ENCODE assay signal across 8 cellular contexts in genomic region chr14:100065942-100066574, GRCh38. TPM values are rescaled to one million over a fixed set of nuclear protein-coding genes. Genes with fewer than 3 reads are reported as not detected.
DNase-seq lines count a peak whose midpoint lies in the region; ATAC-seq and TF ChIP-seq lines count a peak whose summit lies in the region.

No MANE protein-coding gene starts in this region.

- peaks cover 56% of the 10 kb centered on the region for H3K36me3 Mint-ChIP-seq in CD8-positive, alpha-beta T cell
- peaks cover 6% of the 10 kb centered on the region for H3K36me3 Mint-ChIP-seq in activated naive CD8-positive, alpha-beta T cell

- H3K4me1 Mint-ChIP-seq in CD8-positive, alpha-beta T cell (ENCODE audit: low read depth): peaks cover 83% of the 10 kb centered on the region
- H3K4me1 Mint-ChIP-seq in activated naive CD8-positive, alpha-beta T cell (ENCODE audit: low read depth): peaks cover 93% of the 10 kb centered on the region

- no peak overlapping the region for H3K9ac ChIP-seq in SK-N-SH

- no peak for TF ChIP-seq RAD21 in SK-N-SH (IDR thresholded peaks at IDR 0.05; ENCODE audit: low read length)

- peaks cover 58% of the 10 kb centered on the region for H3K4me1 ChIP-seq in CD8-positive, alpha-beta T cell (ENCODE audit: insufficient read depth, low read length)
- peaks cover 0 to 10% of the 10 kb centered on the region in 2 experiments; a peak in 1 of 4 replicates for H3K4me1 ChIP-seq in SK-N-SH (ENCODE audit: control insufficient read depth in 1 of 2, insufficient read depth in 2 of 2, low read depth in 1 of 2, low read length in 1 of 2)

- H3K9me3 ChIP-seq in CD8-positive, alpha-beta T cell (ENCODE audit: low read length): no peaks in the 10 kb centered on the region
- no peaks in the 10 kb centered on the region for H3K9me3 ChIP-seq in SK-N-SH

- peak overlapping the region; percentile 99 for H3K27ac Mint-ChIP-seq in CD8-positive, alpha-beta T cell
- peak overlapping the region; percentile 100 for H3K27ac Mint-ChIP-seq in activated naive CD8-positive, alpha-beta T cell

- peak; percentile 62 to 85 (median 75) for DNase-seq in CD8-positive, alpha-beta T cell
- no peak for DNase-seq in SK-N-SH
- no peak for DNase-seq in DMS 273 (lab: John Stamatoyannopoulos, UW; ENCODE audit: unreplicated experiment)
- no peak for DNase-seq in NCI-H1930 (lab: John Stamatoyannopoulos, UW)

- peak; percentile 41; the same call in 1 of the 2 replicates for TF ChIP-seq POLR2A in Raji (IDR thresholded peaks at IDR 0.05; ENCODE audit: insufficient read depth, low read depth, low read length)

- H3F3A ChIP-seq in SK-N-SH (replicated peaks; ENCODE audit: insufficient read depth): no peaks in the 10 kb centered on the region

- H3K27me3 Mint-ChIP-seq in CD8-positive, alpha-beta T cell (ENCODE audit: low read depth): no peaks in the 10 kb centered on the region
- no peaks in the 10 kb centered on the region for H3K27me3 Mint-ChIP-seq in activated naive CD8-positive, alpha-beta T cell

- peak overlapping the region; percentile 87 for H3K27ac ChIP-seq in CD8-positive, alpha-beta T cell (ENCODE audit: low read depth, low read length)
- H3K27ac ChIP-seq in skin epidermis (peak overlapping the region in 19 of 21 experiments; percentile 36 to 94 (median 77)), SK-N-SH (ENCODE audit: low read depth in 2 of 2, low read length in 1 of 2) (no peak overlapping the region)

- no peak for TF ChIP-seq CTCF in CD8-positive, alpha-beta T cell (IDR thresholded peaks at IDR 0.05)
- TF ChIP-seq CTCF in SK-N-SH (IDR thresholded peaks at IDR 0.05): no peak

- H3K79me2 ChIP-seq in SK-N-SH (ENCODE audit: insufficient read depth): 0 out of 2 replicates have a peak, but pooled peaks cover 3% of the 10 kb centered on the region

- TF ChIP-seq EP300 in SK-N-SH (IDR thresholded peaks at IDR 0.05; ENCODE audit: borderline replicate concordance in 1 of 2, low read depth in 1 of 2, low read length in 1 of 2): no peak

- no peaks in the 10 kb centered on the region for H4K20me1 ChIP-seq in SK-N-SH (ENCODE audit: insufficient read depth)

- no peaks in the 10 kb centered on the region for H3K27me3 ChIP-seq in CD8-positive, alpha-beta T cell (ENCODE audit: insufficient read depth, low read length)
- no peaks in the 10 kb centered on the region for H3K27me3 ChIP-seq in SK-N-SH (ENCODE audit: insufficient read depth)

- no peak overlapping the region for H2AFZ ChIP-seq in SK-N-SH (ENCODE audit: low read depth)

- H3K4me2 ChIP-seq in SK-N-SH: no peak overlapping the region

- WGBS in SK-N-SH (ENCODE audit: low lambda C conversion rate): 96% methylated on average over 10 of the region's 10 CpGs

- intact Hi-C loops in CD8-positive, alpha-beta T cell (cut with DNase I, micrococcal nuclease): loop anchor here (1.0 to 10.0 kb wide), 6 partner anchors 9 to 801 kb away; partner anchors contain the start of genes WDR25 (in 2 of the 2) and CYP46A1 (in 1 of the 2)

- H3K9me2 ChIP-seq in SK-N-SH: no peaks in the 10 kb centered on the region

- H3K36me3 ChIP-seq in CD8-positive, alpha-beta T cell (ENCODE audit: insufficient read depth, low read length): peaks cover 12% of the 10 kb centered on the region
- no peaks in the 10 kb centered on the region for H3K36me3 ChIP-seq in SK-N-SH (replicated peaks in 1 of 2; ENCODE audit: control insufficient read depth in 1 of 2, insufficient read depth in 2 of 2, low read length in 1 of 2)

- H3K9me3 Mint-ChIP-seq in CD8-positive, alpha-beta T cell: no peaks in the 10 kb centered on the region
- no peaks in the 10 kb centered on the region for H3K9me3 Mint-ChIP-seq in activated naive CD8-positive, alpha-beta T cell (ENCODE audit: low read depth)

- H3K4me3 ChIP-seq in CD8-positive, alpha-beta T cell (ENCODE audit: low read depth, low read length): peak overlapping the region; percentile 59
- H3K4me3 ChIP-seq in skin epidermis (peak overlapping the region; percentile 16 to 32 (median 22)), SK-N-SH (ENCODE audit: low read depth in 2 of 2, low read length in 1 of 2) (no peak overlapping the region)

- H3K4me3 Mint-ChIP-seq in CD8-positive, alpha-beta T cell: peak overlapping the region; percentile 100
- peak overlapping the region; percentile 95 for H3K4me3 Mint-ChIP-seq in activated naive CD8-positive, alpha-beta T cell

- peak; percentile 12 for ATAC-seq in CD8-positive, alpha-beta T cell
- peak; percentile 38 for ATAC-seq in GM21825 (IDR thresholded peaks at IDR 0.05; ENCODE audit: unreplicated experiment)

- POLR2A ChIA-PET in CD8-positive, alpha-beta T cell (lab: Charles Lee): interaction anchor here (0.7 to 23.8 kb wide), 11 partner anchors 9 to 1754 kb away, joined by 3 to 700 read pairs (median 5); no protein-coding TSS in a partner anchor
- POLR2A ChIA-PET in SK-N-SH (lab: Yijun Ruan, JAX): no interaction called here

- CTCF ChIA-PET in CD8-positive, alpha-beta T cell (lab: Charles Lee): interaction anchor here (0.9 to 35.4 kb wide), 8 partner anchors 9 to 251 kb away, joined by 3 to 1143 read pairs (median 7); no protein-coding TSS in a partner anchor
- CTCF ChIA-PET in SK-N-SH (lab: Yijun Ruan, JAX): interaction anchor here (0.6 to 1.7 kb wide), 6 partner anchors 16 to 126 kb away, joined by 3 to 5 read pairs (median 3); no protein-coding TSS in a partner anchor

TF ChIP-seq in SK-N-SH, 30 proteins besides CTCF, POLR2A, EP300 and RAD21 (continues in another document):
- TF ChIP-seq GATA2 (CRISPR knock-in tag; IDR thresholded peaks at IDR 0.05) (no peak), USF1 (IDR thresholded peaks at IDR 0.05; ENCODE audit: borderline replicate concordance, low read depth) (no peak), TAF1 (IDR thresholded peaks at IDR 0.05; ENCODE audit: borderline replicate concordance, low read depth, low read length) (no peak), ZBTB33 (IDR thresholded peaks at IDR 0.05; ENCODE audit: borderline replicate concordance, low read depth) (no peak), USF2 (IDR thresholded peaks at IDR 0.05; ENCODE audit: borderline replicate concordance, low read depth, low read length) (no peak), MXI1 (IDR thresholded peaks at IDR 0.05; ENCODE audit: low read depth, low read length) (no peak), IRF3 (IDR thresholded peaks at IDR 0.05; ENCODE audit: low read depth, low read length) (no peak), FOXJ3 (CRISPR knock-in tag; IDR thresholded peaks at IDR 0.05) (no peak), TCF12 (IDR thresholded peaks at IDR 0.05) (no peak), SIN3A (IDR thresholded peaks at IDR 0.05; ENCODE audit: borderline replicate concordance, low read depth, low read length) (no peak), PBX3 (IDR thresholded peaks at IDR 0.05) (no peak), RCOR1 (IDR thresholded peaks at IDR 0.05; ENCODE audit: low read length) (no peak), FOXM1 (IDR thresholded peaks at IDR 0.05; ENCODE audit: low read depth) (no peak), CHD2 (IDR thresholded peaks at IDR 0.05; ENCODE audit: low read length, partially characterized antibody) (no peak)

RNA-seq across cellular contexts. Expression of gene EVL, which starts 0.8 kb away (rescaled TPM):
- 100 to 1,000 TPM; 573 to 578 TPM for total RNA-seq in CD8-positive, alpha-beta T cell
- polyA plus RNA-seq in SK-N-SH (2012; rRNA removed): 34.2 and 36.5 TPM in 2 replicates
- polyA plus RNA-seq in SK-N-SH (2012; cell fraction: cytosol; rRNA removed): 21.7 and 28.2 TPM in 2 replicates
- 224 and 260 TPM in 2 replicates for polyA plus RNA-seq in SK-N-SH (2012; cell fraction: nucleus; rRNA removed)

Comparison
In these comparisons a context has a peak if more than half of its experiments do, and no peak if none do; other contexts are left out.
1. DNase-seq: peak in CD8-positive, alpha-beta T cell (7 of 7); none in SK-N-SH (single experiment), DMS 273 (single experiment) and NCI-H1930 (0 of 2).
2. H3K27ac ChIP-seq: peak in CD8-positive, alpha-beta T cell (single experiment) and skin epidermis (19 of 21); none in SK-N-SH (0 of 2).
3. H3K4me3 ChIP-seq: peak in CD8-positive, alpha-beta T cell (single experiment) and skin epidermis (7 of 7); none in SK-N-SH (0 of 2).